In the genomic region with DNA sequence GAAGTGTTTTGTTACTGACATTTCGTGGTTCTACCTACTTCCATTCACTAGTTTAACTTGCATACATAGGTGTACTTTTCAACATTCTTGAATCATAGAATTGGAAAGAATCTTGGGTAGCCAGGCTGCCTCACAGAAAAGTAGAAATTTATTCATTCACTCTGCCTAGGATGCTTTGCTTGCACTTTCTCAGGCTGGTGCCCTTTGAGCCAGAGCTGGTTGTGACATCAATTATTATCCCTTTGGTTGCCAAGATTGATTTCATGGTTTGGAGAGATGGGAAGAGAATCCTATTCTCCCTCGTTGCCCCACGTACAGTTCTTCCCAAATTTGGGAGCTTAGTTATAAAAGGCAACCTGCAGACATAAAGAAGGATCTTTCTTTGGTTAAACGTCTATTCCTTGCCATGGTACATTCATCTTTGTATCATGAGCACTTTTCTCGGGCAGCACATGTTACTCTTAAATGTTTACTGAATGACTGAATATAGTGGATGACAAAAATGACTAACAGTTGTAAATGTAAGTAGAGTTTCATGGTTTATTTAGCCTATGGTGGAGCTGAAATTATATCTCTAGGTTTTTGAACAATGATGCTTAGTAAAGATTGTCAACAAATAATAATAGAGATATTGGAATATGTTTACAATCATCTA, we compare ENCODE assay signal across 19 cellular contexts.
DNase-seq lines count a peak whose midpoint lies in the region; ATAC-seq, FAIRE-seq and TF ChIP-seq lines count a peak whose summit lies in the region.
"Had no signal": no experiment of that assay in that cellular context is flagged by ENCODE, and none has a peak within 500 bp of the region (broad histone marks: within the 10 kb centered on the region; RNA-seq: fewer than 3 reads in every experiment).

No MANE protein-coding gene starts in this region.

- TF ChIP-seq CTCF in DND-41 (IDR thresholded peaks at IDR 0.05; ENCODE audit: borderline replicate concordance, extremely low read depth, low read length, poor library complexity, severe bottlenecking) (no peak), right lobe of liver (IDR thresholded peaks at IDR 0.05) (no peak)

- no peak overlapping the region for H3K9ac ChIP-seq in DND-41 (ENCODE audit: low read depth, low read length)
- H3K9ac ChIP-seq: BLaER1 had no signal

- intact Hi-C loops in right lobe of liver (cut with DNase I), result no loop called here
- intact Hi-C loops in Right ventricle myocardium superior (cut with DNase I), result no loop called here

- WGBS in right lobe of liver (ENCODE audit: insufficient coverage, low coverage, low lambda C conversion rate, missing lambda C conversion rate), result 32% methylated on average over 5 of the region's 5 CpGs

- H3K79me2 ChIP-seq in DND-41 (ENCODE audit: insufficient read depth, low read length), result no peaks in the 10 kb centered on the region

- no peak for TF ChIP-seq POLR2A in right lobe of liver (IDR thresholded peaks at IDR 0.05)

- H3K4me3 ChIP-seq in DND-41 (ENCODE audit: low read depth in 1 of 2, low read length in 2 of 2) (no peak overlapping the region; a peak in 1 of 4 replicates), right lobe of liver (no peak overlapping the region)
- H3K4me3 ChIP-seq: BLaER1, GM23338, HAP-1 had no signal

- no peak overlapping the region for H3K27ac ChIP-seq in DND-41 (ENCODE audit: low read length)
- peak overlapping the region in 1 of 3 donors; percentile 12 for H3K27ac ChIP-seq in right lobe of liver
- H3K27ac ChIP-seq: BLaER1, C4-2B had no signal

- no peak for DNase-seq in DND-41
- no peak for DNase-seq in RCC 7860 (ENCODE audit: low spot score)
- DNase-seq in right lobe of liver, result peak in 2 of 3 donors; percentile 19 to 60
- DNase-seq in DMS53 treated with DMSO at 0.1 percent for 48 hours (lab: John Stamatoyannopoulos, UW; ENCODE audit: unreplicated experiment), result no peak
- DNase-seq in SW480 (ENCODE audit: low spot score), result no peak
- no peak for DNase-seq in Right ventricle myocardium superior
- DNase-seq: Caco-2; CD4-positive, CD25-positive, alpha-beta regulatory T cell; CD8-positive, alpha-beta T cell; DMS153; DMS79; GF-D8; HFFc6 had no signal

- ATAC-seq in DND-41 (ENCODE audit: insufficient read depth, low read depth) (no peak), right lobe of liver (peak; percentile 88 to 92 (median 90)), Right ventricle myocardium superior (ENCODE audit: poor library complexity) (no peak)
- ATAC-seq: CD8-positive, alpha-beta T cell; GM23338 had no signal

- H3K4me1 ChIP-seq in DND-41 (ENCODE audit: insufficient read depth, low read length) (peaks cover 21% of the 10 kb centered on the region), right lobe of liver (peaks cover 0 to 25% (median 4%) of the 10 kb centered on the region in 4 donors)
- H3K4me1 ChIP-seq: BLaER1, Caco-2, HAP-1 had no signal

- H4K20me1 ChIP-seq in DND-41 (ENCODE audit: insufficient read depth, low read length), result no peaks in the 10 kb centered on the region
- H4K20me1 ChIP-seq: BLaER1 had no signal

- peaks cover 10% of the 10 kb centered on the region for H3K9me3 ChIP-seq in DND-41 (ENCODE audit: insufficient read depth, low read length, severe bottlenecking)
- H3K9me3 ChIP-seq in right lobe of liver, result peaks cover 0 to 6% (median 2%) of the 10 kb centered on the region in 4 donors
- H3K9me3 ChIP-seq: HAP-1 had no signal

- H2AFZ ChIP-seq in DND-41 (ENCODE audit: low read depth, low read length), result 0 out of 2 replicates have a peak overlapping the region, but pooled peaks have one; percentile 39
- H2AFZ ChIP-seq: GM23338 had no signal

- H3K4me2 ChIP-seq in DND-41 (ENCODE audit: insufficient read depth, low read length), result peak overlapping the region; percentile 72
- H3K4me2 ChIP-seq: GM23338 had no signal

- no peaks in the 10 kb centered on the region for H3K36me3 ChIP-seq in DND-41 (ENCODE audit: insufficient read depth, low read length)
- H3K36me3 ChIP-seq in right lobe of liver, result no peaks in the 10 kb centered on the region
- H3K36me3 ChIP-seq: HAP-1 had no signal

- H3K27me3 ChIP-seq in DND-41 (ENCODE audit: insufficient read depth, low read length, poor library complexity) (no peaks in the 10 kb centered on the region), right lobe of liver (no peaks in the 10 kb centered on the region)
- H3K27me3 ChIP-seq: BLaER1 had no signal

- peak; percentile 29 for FAIRE-seq in RCC 7860 (lab: Jason Lieb, UNC)
- FAIRE-seq: GM12891, H54 had no signal

Comparison
In these comparisons a context has a peak if more than half of its experiments do, and no peak if none do; other contexts are left out.
1. ATAC-seq: peak in right lobe of liver (4 of 4); none in DND-41 (single experiment) and Right ventricle myocardium superior (single experiment).
2. DNase-seq: peak in right lobe of liver (2 of 3); none in DND-41 (single experiment), RCC 7860 (single experiment), DMS53 treated with DMSO at 0.1 percent for 48 hours (single experiment), SW480 (single experiment) and Right ventricle myocardium superior (single experiment).